In the genomic region with DNA sequence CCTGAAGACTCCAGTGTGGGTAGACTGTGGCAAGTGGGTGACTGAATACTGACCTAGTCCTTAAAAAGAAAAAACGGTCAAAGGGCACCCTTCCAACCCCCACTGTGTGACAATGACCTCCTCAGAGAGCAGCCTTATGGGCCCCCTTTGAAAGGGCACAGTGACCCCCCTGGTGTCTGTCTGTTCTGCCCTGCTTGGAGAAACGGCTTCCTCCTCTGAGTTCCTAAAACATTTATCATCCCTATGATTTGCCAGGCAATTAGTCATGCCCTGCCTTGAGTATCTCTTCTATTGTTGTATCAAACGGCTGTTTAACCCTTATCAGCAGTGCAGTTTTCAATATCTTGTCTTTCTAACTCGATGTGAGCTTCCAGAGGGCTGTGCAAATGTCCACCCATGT, we compare ENCODE assay signal across 12 cellular contexts. TPM values are rescaled to one million over a fixed set of nuclear protein-coding genes. Genes with fewer than 3 reads are reported as not detected.
DNase-seq lines count a peak whose midpoint lies in the region; ATAC-seq and TF ChIP-seq lines count a peak whose summit lies in the region.
"Had no signal": no experiment of that assay in that cellular context is flagged by ENCODE, and none has a peak within 500 bp of the region (broad histone marks: within the 10 kb centered on the region; RNA-seq: fewer than 3 reads in every experiment).

No MANE protein-coding gene starts in this region.

- DNase-seq in MCF 10A (ENCODE audit: unreplicated experiment) (peak; percentile 42), breast epithelium (ENCODE audit: low spot score in 2 of 2) (no peak), T-helper 17 cell (no peak), fibroblast of the aortic adventitia (ENCODE audit: low read depth) (peak; percentile 68)
- DNase-seq in stimulated activated CD4-positive, alpha-beta T cell treated with anti-CD3 and anti-CD28 coated beads, Interleukin-12 subunit alpha, Interleukin-12 subunit beta, amount 100 ng/mL, for 4 hours, result no peak
- no peak for DNase-seq in stimulated activated naive CD8-positive, alpha-beta T cell treated with anti-CD3 and anti-CD28 coated beads, Interleukin-15, amount 100 ng/mL, for 72 hours
- DNase-seq in stimulated activated naive B cell treated with anti-CD40 and anti-IgM and Interleukin-4, amounts not matched to agents 10 μg/mL and 1 μg/mL and 100 μg/mL, for 72 hours, result no peak
- DNase-seq: 8988T, DMS153, nucleus accumbens, small intestine had no signal

- H3K4me3 Mint-ChIP-seq in MCF 10A (ENCODE audit: unreplicated experiment), result no peak overlapping the region
- no peak overlapping the region for H3K4me3 Mint-ChIP-seq in T-helper 17 cell
- no peak overlapping the region for H3K4me3 Mint-ChIP-seq in stimulated activated naive CD8-positive, alpha-beta T cell treated with anti-CD3 and anti-CD28 coated beads, Interleukin-15, amount 100 ng/mL, for 72 hours
- H3K4me3 Mint-ChIP-seq in stimulated activated naive B cell treated with anti-CD40 and anti-IgM and Interleukin-4, amounts not matched to agents 10 μg/mL and 1 μg/mL and 100 μg/mL, for 72 hours, result no peak overlapping the region

- CTCF ChIA-PET in MCF 10A (lab: Yijun Ruan, JAX), result interaction anchor here (0.5 to 1.2 kb wide), 5 partner anchors 8 to 182 kb away, joined by 3 to 4 read pairs (median 3); no protein-coding TSS in a partner anchor

- TF ChIP-seq POLR2A in breast epithelium (IDR thresholded peaks at IDR 0.05), result no peak

- POLR2A ChIA-PET in MCF 10A (lab: Yijun Ruan, JAX), result interaction anchor here (0.9 to 2.7 kb wide), 2 partner anchors 9 to 22 kb away, joined by 5 to 10 read pairs; a partner anchor contains a TSS

- H3K4me3 ChIP-seq in breast epithelium (no peak overlapping the region), fibroblast of the aortic adventitia (ENCODE audit: low read depth, low read length) (no peak overlapping the region)

- H3K4me1 Mint-ChIP-seq in MCF 10A (ENCODE audit: insufficient read depth, unreplicated experiment) (peaks cover 19% of the 10 kb centered on the region), T-helper 17 cell (peaks cover 10% of the 10 kb centered on the region)
- H3K4me1 Mint-ChIP-seq in stimulated activated naive CD8-positive, alpha-beta T cell treated with anti-CD3 and anti-CD28 coated beads, Interleukin-15, amount 100 ng/mL, for 72 hours, result peaks cover 27% of the 10 kb centered on the region
- peaks cover 18 to 24% of the 10 kb centered on the region in 2 donors for H3K4me1 Mint-ChIP-seq in stimulated activated naive B cell treated with anti-CD40 and anti-IgM and Interleukin-4, amounts not matched to agents 10 μg/mL and 1 μg/mL and 100 μg/mL, for 72 hours

- no peaks in the 10 kb centered on the region for H3K4me1 ChIP-seq in breast epithelium

- H3K27me3 Mint-ChIP-seq in MCF 10A (ENCODE audit: insufficient read depth, unreplicated experiment) (no peaks in the 10 kb centered on the region), T-helper 17 cell (no peaks in the 10 kb centered on the region)
- no peaks in the 10 kb centered on the region for H3K27me3 Mint-ChIP-seq in stimulated activated naive CD8-positive, alpha-beta T cell treated with anti-CD3 and anti-CD28 coated beads, Interleukin-15, amount 100 ng/mL, for 72 hours
- H3K27me3 Mint-ChIP-seq in stimulated activated naive B cell treated with anti-CD40 and anti-IgM and Interleukin-4, amounts not matched to agents 10 μg/mL and 1 μg/mL and 100 μg/mL, for 72 hours, result peaks cover 35 to 37% of the 10 kb centered on the region in 2 donors

- no peaks in the 10 kb centered on the region for H3K9me3 Mint-ChIP-seq in MCF 10A (ENCODE audit: unreplicated experiment)
- no peaks in the 10 kb centered on the region for H3K9me3 Mint-ChIP-seq in stimulated activated naive CD8-positive, alpha-beta T cell treated with anti-CD3 and anti-CD28 coated beads, Interleukin-15, amount 100 ng/mL, for 72 hours
- peaks cover 0 to 3% of the 10 kb centered on the region in 2 donors for H3K9me3 Mint-ChIP-seq in stimulated activated naive B cell treated with anti-CD40 and anti-IgM and Interleukin-4, amounts not matched to agents 10 μg/mL and 1 μg/mL and 100 μg/mL, for 72 hours

- TF ChIP-seq CTCF in MCF 10A (IDR thresholded peaks at IDR 0.05; ENCODE audit: unreplicated experiment) (no peak), breast epithelium (IDR thresholded peaks at IDR 0.05) (no peak), fibroblast of the aortic adventitia (IDR thresholded peaks at IDR 0.05; ENCODE audit: insufficient read depth, low read length) (no peak)

- H3K27ac ChIP-seq in breast epithelium, result no peak overlapping the region

- intact Hi-C loops in MCF 10A (cut with micrococcal nuclease) (no loop called here), breast epithelium (cut with DNase I; ENCODE audit: low total_unique reads) (loop anchor here (5.0 kb wide), 1 partner anchor 1518 kb away; no protein-coding TSS in a partner anchor)

- H3K9me3 ChIP-seq in breast epithelium (no peaks in the 10 kb centered on the region), T-helper 17 cell (ENCODE audit: control insufficient read depth, low read length, poor library complexity, severe bottlenecking) (no peaks in the 10 kb centered on the region)

- H3K27me3 ChIP-seq in breast epithelium, result no peaks in the 10 kb centered on the region

- no peaks in the 10 kb centered on the region for H3K36me3 Mint-ChIP-seq in MCF 10A (ENCODE audit: insufficient read depth, unreplicated experiment)
- H3K36me3 Mint-ChIP-seq in T-helper 17 cell (ENCODE audit: low read depth), result no peaks in the 10 kb centered on the region
- H3K36me3 Mint-ChIP-seq in stimulated activated naive B cell treated with anti-CD40 and anti-IgM and Interleukin-4, amounts not matched to agents 10 μg/mL and 1 μg/mL and 100 μg/mL, for 72 hours, result peaks cover 3 to 4% of the 10 kb centered on the region in 2 donors

- no peak for ATAC-seq in T-helper 17 cell
- no peak for ATAC-seq in GM19467 (IDR thresholded peaks at IDR 0.05; ENCODE audit: unreplicated experiment)
- ATAC-seq in stimulated activated naive CD8-positive, alpha-beta T cell treated with anti-CD3 and anti-CD28 coated beads, Interleukin-15, amount 100 ng/mL, for 72 hours, result no peak
- no peak for ATAC-seq in stimulated activated naive B cell treated with anti-CD40 and anti-IgM and Interleukin-4, amounts not matched to agents 10 μg/mL and 1 μg/mL and 100 μg/mL, for 72 hours (replicated peaks)

- H3K27ac Mint-ChIP-seq in MCF 10A (ENCODE audit: low read depth, unreplicated experiment), result peak overlapping the region; percentile 63
- H3K27ac Mint-ChIP-seq in T-helper 17 cell, result peak overlapping the region; percentile 62
- H3K27ac Mint-ChIP-seq in stimulated activated naive CD8-positive, alpha-beta T cell treated with anti-CD3 and anti-CD28 coated beads, Interleukin-15, amount 100 ng/mL, for 72 hours, result no peak overlapping the region
- no peak overlapping the region for H3K27ac Mint-ChIP-seq in stimulated activated naive B cell treated with anti-CD40 and anti-IgM and Interleukin-4, amounts not matched to agents 10 μg/mL and 1 μg/mL and 100 μg/mL, for 72 hours

- BruUV-seq in MCF 10A (replicated peaks; lab: Mats Ljungman, UMichigan), result no TSS peak

- H3K36me3 ChIP-seq in breast epithelium, result no peaks in the 10 kb centered on the region

RNA-seq across cellular contexts. Expression of a gene that starts 21.0 kb away (rescaled TPM):
- total RNA-seq in MCF 10A (2022) (93.3 and 108 TPM in 2 replicates), breast epithelium (10 to 100 TPM; 54.4 to 76.5 (median 74.4) TPM), T-helper 17 cell (100 to 1,000 TPM; 161 to 167 TPM), fibroblast of the aortic adventitia (ENCODE audit: low replicate concordance) (25.5 and 26.5 TPM in 2 replicates)

Comparison
In these comparisons a context has a peak if more than half of its experiments do, and no peak if none do; other contexts are left out.
1. DNase-seq: peak in MCF 10A (single experiment) and fibroblast of the aortic adventitia (single experiment); none in breast epithelium (0 of 2), T-helper 17 cell (0 of 3), stimulated activated CD4-positive, alpha-beta T cell treated with anti-CD3 and anti-CD28 coated beads, Interleukin-12 subunit alpha, Interleukin-12 subunit beta, amount 100 ng/mL, for 4 hours (single experiment), stimulated activated naive CD8-positive, alpha-beta T cell treated with anti-CD3 and anti-CD28 coated beads, Interleukin-15, amount 100 ng/mL, for 72 hours (0 of 2) and stimulated activated naive B cell treated with anti-CD40 and anti-IgM and Interleukin-4, amounts not matched to agents 10 μg/mL and 1 μg/mL and 100 μg/mL, for 72 hours (single experiment).
2. H3K27ac Mint-ChIP-seq: peak in MCF 10A (single experiment) and T-helper 17 cell (single experiment); none in stimulated activated naive CD8-positive, alpha-beta T cell treated with anti-CD3 and anti-CD28 coated beads, Interleukin-15, amount 100 ng/mL, for 72 hours (0 of 2) and stimulated activated naive B cell treated with anti-CD40 and anti-IgM and Interleukin-4, amounts not matched to agents 10 μg/mL and 1 μg/mL and 100 μg/mL, for 72 hours (single experiment).